ENCODE assay signal across 18 cellular contexts in the genomic region with DNA sequence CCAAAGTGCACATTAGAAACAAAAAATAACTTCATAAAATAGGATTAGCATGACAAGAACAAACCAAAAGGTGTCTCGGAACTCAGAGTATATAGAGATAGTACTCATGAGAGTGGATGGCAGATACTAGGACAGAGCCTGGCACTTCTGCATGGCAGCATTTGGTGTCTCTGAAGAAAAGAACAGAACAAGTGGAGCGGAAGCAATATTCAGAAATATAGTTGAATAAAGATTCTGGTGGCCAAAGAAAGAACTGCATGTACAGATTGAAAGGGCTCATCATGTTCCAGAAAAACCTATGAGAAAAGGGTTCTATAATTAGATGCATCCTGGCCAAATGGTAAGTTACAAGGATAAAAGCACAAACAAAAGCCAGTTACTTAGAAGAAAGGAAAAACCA.
"Had no signal": no experiment of that assay in that cellular context is flagged by ENCODE, and none has a peak within 500 bp of the region (broad histone marks: within the 10 kb centered on the region; RNA-seq: fewer than 3 reads in every experiment).

No MANE protein-coding gene starts in this region.

- ATAC-seq: activated naive CD4-positive, alpha-beta T cell treated with anti-CD3 and anti-CD28 coated beads, Interleukin-2, amount 50 U/mL, for 72 hours; gastrocnemius medialis; heart left ventricle; left lobe of liver had no signal

- H3K27ac ChIP-seq: adrenal gland, cardiac muscle cell, gastrocnemius medialis, heart left ventricle, tibial artery, uterus had no signal

- H3K4me1 ChIP-seq: adrenal gland, gastrocnemius medialis, heart left ventricle, tibial artery, uterus had no signal

- H3K27me3 ChIP-seq: adrenal gland, cardiac muscle cell, gastrocnemius medialis, heart left ventricle, tibial artery, uterus had no signal

- H3K36me3 ChIP-seq: adrenal gland, gastrocnemius medialis, heart left ventricle, uterus had no signal

- H3K4me3 ChIP-seq: adrenal gland, cardiac muscle cell, gastrocnemius medialis, heart left ventricle, tibial artery, uterus had no signal

- H3K9me3 ChIP-seq: adrenal gland, uterus had no signal

- DNase-seq: activated B cell treated with CpG ODN at 0.5 μM for 24 hours; activated CD4-positive, alpha-beta memory T cell treated with anti-CD3 and anti-CD28 coated beads for 36 hours; activated CD4-positive, alpha-beta T cell treated with anti-CD3 and anti-CD28 coated beads for 4 hours; activated gamma-delta T cell treated with Interleukin-2 at 50 U/mL for 16 hours; activated T-cell treated with anti-CD3 and anti-CD28 coated beads for 4 hours; adrenal gland; erythroblast; gastrocnemius medialis; heart left ventricle; kidney; midbrain; stimulated activated CD4-positive, alpha-beta T cell treated with anti-CD3 and anti-CD28 coated beads, Interleukin-2, amount 100 ng/mL, for 24 hours; stimulated activated naive CD4-positive, alpha-beta T cell treated with Interleukin-2 at 50 U/mL for 16 hours; tibial artery; uterus had no signal
